In the genomic region with DNA sequence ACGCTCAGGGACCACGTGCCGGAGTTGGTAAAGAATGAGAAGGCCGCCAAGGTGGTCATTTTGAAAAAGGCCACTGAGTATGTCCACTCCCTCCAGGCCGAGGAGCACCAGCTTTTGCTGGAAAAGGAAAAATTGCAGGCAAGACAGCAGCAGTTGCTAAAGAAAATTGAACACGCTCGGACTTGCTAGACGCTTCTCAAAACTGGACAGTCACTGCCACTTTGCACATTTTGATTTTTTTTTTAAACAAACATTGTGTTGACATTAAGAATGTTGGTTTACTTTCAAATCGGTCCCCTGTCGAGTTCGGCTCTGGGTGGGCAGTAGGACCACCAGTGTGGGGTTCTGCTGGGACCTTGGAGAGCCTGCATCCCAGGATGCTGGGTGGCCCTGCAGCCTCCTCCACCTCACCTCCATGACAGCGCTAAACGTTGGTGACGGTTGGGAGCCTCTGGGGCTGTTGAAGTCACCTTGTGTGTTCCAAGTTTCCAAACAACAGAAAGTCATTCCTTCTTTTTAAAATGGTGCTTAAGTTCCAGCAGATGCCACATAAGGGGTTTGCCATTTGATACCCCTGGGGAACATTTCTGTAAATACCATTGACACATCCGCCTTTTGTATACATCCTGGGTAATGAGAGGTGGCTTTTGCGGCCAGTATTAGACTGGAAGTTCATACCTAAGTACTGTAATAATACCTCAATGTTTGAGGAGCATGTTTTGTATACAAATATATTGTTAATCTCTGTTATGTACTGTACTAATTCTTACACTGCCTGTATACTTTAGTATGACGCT, we compare ENCODE assay signal across 17 cellular contexts. TPM values are rescaled to one million over a fixed set of nuclear protein-coding genes. Genes with fewer than 3 reads are reported as not detected.
DNase-seq lines count a peak whose midpoint lies in the region; ATAC-seq and TF ChIP-seq lines count a peak whose summit lies in the region.
"Had no signal": no experiment of that assay in that cellular context is flagged by ENCODE, and none has a peak within 500 bp of the region (broad histone marks: within the 10 kb centered on the region; RNA-seq: fewer than 3 reads in every experiment).

No MANE protein-coding gene starts in this region.

- peaks cover 5% of the 10 kb centered on the region for H3K36me3 ChIP-seq in Caco-2 (ENCODE audit: control insufficient read depth, insufficient read depth, low read length)
- peaks cover 10% of the 10 kb centered on the region for H3K36me3 ChIP-seq in A673 (ENCODE audit: insufficient read depth, low read length, poor library complexity, severe bottlenecking)
- H3K36me3 ChIP-seq: Peyer's patch had no signal

- H3K27me3 ChIP-seq in Caco-2 (replicated peaks; ENCODE audit: control insufficient read depth, insufficient read depth, low read length) (no peaks in the 10 kb centered on the region), A673 (replicated peaks; ENCODE audit: insufficient read depth, low read depth, low read length, poor library complexity) (no peaks in the 10 kb centered on the region), foreskin keratinocyte (peaks cover 34% of the 10 kb centered on the region)

- intact Hi-C loops in Caco-2 (cut with micrococcal nuclease; ENCODE audit: unreplicated experiment) = no loop called here
- intact Hi-C loops in A673 (cut with micrococcal nuclease; ENCODE audit: unreplicated experiment) = loop anchor here (10.0 kb wide), 1 partner anchor 279 kb away; no protein-coding TSS in a partner anchor

- POLR2A ChIA-PET in Caco-2 (lab: Charles Lee) (no interaction called here), WTC11 (lab: Charles Lee) (no interaction called here), A673 (lab: Charles Lee; ENCODE audit: low non-redundant PET) (no interaction called here)

- H3K27ac ChIP-seq in A673 (ENCODE audit: low read depth, low read length, poor library complexity, severe bottlenecking) (no peak overlapping the region), foreskin keratinocyte (no peak overlapping the region)
- H3K27ac ChIP-seq: Peyer's patch had no signal

- no peaks in the 10 kb centered on the region for H3K9me3 ChIP-seq in Caco-2
- no peaks in the 10 kb centered on the region for H3K9me3 ChIP-seq in A673 (ENCODE audit: low read depth, low read length, poor library complexity, severe bottlenecking)
- H3K9me3 ChIP-seq: Peyer's patch, SK-N-SH had no signal

- H3K4me1 ChIP-seq in Caco-2 (peaks cover 13% of the 10 kb centered on the region), A673 (ENCODE audit: insufficient read depth, low read length, poor library complexity, severe bottlenecking) (peaks cover 19% of the 10 kb centered on the region), foreskin keratinocyte (no peaks in the 10 kb centered on the region)

- TF ChIP-seq CTCF in Caco-2 (IDR thresholded peaks at IDR 0.05; ENCODE audit: insufficient read depth in 1 of 2, low read depth in 1 of 2, low read length in 1 of 2, severe bottlenecking in 1 of 2, unreplicated experiment in 1 of 2) = no peak
- no peak for TF ChIP-seq CTCF in WTC11 (IDR thresholded peaks at IDR 0.05)
- TF ChIP-seq CTCF in A673 (conservative IDR thresholded peaks at IDR 0.05; ENCODE audit: low read depth, low read length) = no peak
- no peak for TF ChIP-seq CTCF in foreskin keratinocyte (conservative IDR thresholded peaks at IDR 0.05)

- H3K4me3 Mint-ChIP-seq in Caco-2 (ENCODE audit: unreplicated experiment) (no peak overlapping the region), WTC11 (peak overlapping the region; percentile 7; the same call in 1 of the 2 replicates)

- DNase-seq in Caco-2 = peak in 1 of 2 experiments; percentile 10
- peak; percentile 49 for DNase-seq in H4 (ENCODE audit: low spot score)
- no peak for DNase-seq in WTC11 (ENCODE audit: low spot score)
- peak; percentile 57 for DNase-seq in mesenteric fat pad (ENCODE audit: low spot score)
- no peak for DNase-seq in A673 (ENCODE audit: low spot score)
- no peak for DNase-seq in left lobe of liver (ENCODE audit: low spot score)
- no peak for DNase-seq in foreskin keratinocyte
- DNase-seq: AML-193, GF-D8, Kasumi-1, NCI-H1105, NCI-H1694 treated with DMSO at 0.1 percent for 48 hours, NCI-H345, NCI-H526 treated with DMSO at 0.1 percent for 48 hours, Peyer's patch, SK-N-SH had no signal

- peaks cover 23% of the 10 kb centered on the region for H3K4me1 Mint-ChIP-seq in Caco-2 (ENCODE audit: low read depth, unreplicated experiment)
- peaks cover 57% of the 10 kb centered on the region for H3K4me1 Mint-ChIP-seq in WTC11

- ATAC-seq in WTC11 (no peak), left lobe of liver (no peak), foreskin keratinocyte (no peak)

- H3K9me3 Mint-ChIP-seq in Caco-2 (ENCODE audit: unreplicated experiment) (no peaks in the 10 kb centered on the region), WTC11 (no peaks in the 10 kb centered on the region)

- peaks cover 54% of the 10 kb centered on the region for H3K36me3 Mint-ChIP-seq in Caco-2 (ENCODE audit: insufficient read depth, unreplicated experiment)
- H3K36me3 Mint-ChIP-seq in WTC11 = peaks cover 60% of the 10 kb centered on the region
- H3K36me3 Mint-ChIP-seq: CD14-positive monocyte had no signal

- H3K27ac Mint-ChIP-seq in Caco-2 (ENCODE audit: unreplicated experiment) (no peak overlapping the region), WTC11 (no peak overlapping the region)
- H3K27ac Mint-ChIP-seq: CD14-positive monocyte had no signal

- TSS peak; percentile 3 for BruUV-seq in Caco-2 (replicated peaks; lab: Mats Ljungman, UMichigan)
- BruUV-seq in A673 (replicated peaks; lab: Mats Ljungman, UMichigan) = no TSS peak

- CTCF ChIA-PET in Caco-2 (lab: Charles Lee) (no interaction called here), WTC11 (lab: Charles Lee) (no interaction called here), A673 (lab: Charles Lee) (no interaction called here)

- H3K4me3 ChIP-seq in Caco-2 (ENCODE audit: low read depth, low read length) = no peak overlapping the region
- H3K4me3 ChIP-seq in A673 (ENCODE audit: low read depth, low read length, poor library complexity, severe bottlenecking) = no peak overlapping the region
- H3K4me3 ChIP-seq: Peyer's patch had no signal

- no peaks in the 10 kb centered on the region for H3K27me3 Mint-ChIP-seq in Caco-2 (ENCODE audit: insufficient read depth, unreplicated experiment)
- H3K27me3 Mint-ChIP-seq in WTC11 (ENCODE audit: low read depth) = no peaks in the 10 kb centered on the region; the same call in 1 of the 2 replicates

TF ChIP-seq in WTC11, 78 proteins besides CTCF, POLR2A, EP300 and RAD21 (continues in another document):
- TF ChIP-seq SMAD4 (CRISPR knock-in tag; IDR thresholded peaks at IDR 0.05) = no peak
- TF ChIP-seq RELA (CRISPR knock-in tag; IDR thresholded peaks at IDR 0.05; ENCODE audit: borderline replicate concordance) = no peak
- no peak for TF ChIP-seq NR2C2 (CRISPR knock-in tag; IDR thresholded peaks at IDR 0.05)
- TF ChIP-seq, protein P1, sequence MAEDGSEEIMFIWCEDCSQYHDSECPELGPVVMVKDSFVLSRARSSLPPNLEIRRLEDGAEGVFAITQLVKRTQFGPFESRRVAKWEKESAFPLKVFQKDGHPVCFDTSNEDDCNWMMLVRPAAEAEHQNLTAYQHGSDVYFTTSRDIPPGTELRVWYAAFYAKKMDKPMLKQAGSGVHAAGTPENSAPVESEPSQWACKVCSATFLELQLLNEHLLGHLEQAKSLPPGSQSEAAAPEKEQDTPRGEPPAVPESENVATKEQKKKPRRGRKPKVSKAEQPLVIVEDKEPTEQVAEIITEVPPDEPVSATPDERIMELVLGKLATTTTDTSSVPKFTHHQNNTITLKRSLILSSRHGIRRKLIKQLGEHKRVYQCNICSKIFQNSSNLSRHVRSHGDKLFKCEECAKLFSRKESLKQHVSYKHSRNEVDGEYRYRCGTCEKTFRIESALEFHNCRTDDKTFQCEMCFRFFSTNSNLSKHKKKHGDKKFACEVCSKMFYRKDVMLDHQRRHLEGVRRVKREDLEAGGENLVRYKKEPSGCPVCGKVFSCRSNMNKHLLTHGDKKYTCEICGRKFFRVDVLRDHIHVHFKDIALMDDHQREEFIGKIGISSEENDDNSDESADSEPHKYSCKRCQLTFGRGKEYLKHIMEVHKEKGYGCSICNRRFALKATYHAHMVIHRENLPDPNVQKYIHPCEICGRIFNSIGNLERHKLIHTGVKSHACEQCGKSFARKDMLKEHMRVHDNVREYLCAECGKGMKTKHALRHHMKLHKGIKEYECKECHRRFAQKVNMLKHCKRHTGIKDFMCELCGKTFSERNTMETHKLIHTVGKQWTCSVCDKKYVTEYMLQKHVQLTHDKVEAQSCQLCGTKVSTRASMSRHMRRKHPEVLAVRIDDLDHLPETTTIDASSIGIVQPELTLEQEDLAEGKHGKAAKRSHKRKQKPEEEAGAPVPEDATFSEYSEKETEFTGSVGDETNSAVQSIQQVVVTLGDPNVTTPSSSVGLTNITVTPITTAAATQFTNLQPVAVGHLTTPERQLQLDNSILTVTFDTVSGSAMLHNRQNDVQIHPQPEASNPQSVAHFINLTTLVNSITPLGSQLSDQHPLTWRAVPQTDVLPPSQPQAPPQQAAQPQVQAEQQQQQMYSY (CRISPR knock-in tag; IDR thresholded peaks at IDR 0.05) = no peak
- TF ChIP-seq SP1 (CRISPR knock-in tag; conservative IDR thresholded peaks at IDR 0.05) = no peak
- TF ChIP-seq GTF2I (CRISPR knock-in tag; conservative IDR thresholded peaks at IDR 0.05) = no peak
- no peak for TF ChIP-seq KAT7 (CRISPR knock-in tag; IDR thresholded peaks at IDR 0.05; ENCODE audit: borderline replicate concordance)
- TF ChIP-seq FOXJ3 (CRISPR knock-in tag; IDR thresholded peaks at IDR 0.05; ENCODE audit: borderline replicate concordance) = no peak

RNA-seq across cellular contexts. Expression of a gene that starts 5.8 kb away (rescaled TPM):
- 46.6 and 54.4 TPM in 2 replicates for total RNA-seq in Caco-2 (2022)
- 0.66 TPM in 1 of 2 replicates, not detected in the other for total RNA-seq in H4 (2014; rRNA removed; shearing (Covaris generic))
- 68.3 to 77.5 TPM (median 75.3 TPM) in 3 replicates for total RNA-seq in WTC11 (2021)
- total RNA-seq in mesenteric fat pad = 0.29 TPM
- total RNA-seq in A673 (2021) = 2.8 and 3.4 TPM in 2 replicates
- 0.73 TPM for total RNA-seq in left lobe of liver
- 0.10 TPM in 1 of 2 replicates, not detected in the other for total RNA-seq in foreskin keratinocyte
- 0.03 and 0.19 TPM in 2 replicates for polyA plus RNA-seq in foreskin keratinocyte
- polyA plus RNA-seq: CD14-positive monocyte had no signal

Comparison
In these comparisons a context has a peak if more than half of its experiments do, and no peak if none do; other contexts are left out.
1. DNase-seq: peak in H4 (single experiment) and mesenteric fat pad (single experiment); none in WTC11 (single experiment), A673 (single experiment), left lobe of liver (single experiment) and foreskin keratinocyte (0 of 2).
2. RNA of a gene that starts 5.8 kb away (total RNA-seq): 68.3 to 77.5 TPM in WTC11 and 46.6 to 54.4 TPM in Caco-2; 2.8 to 3.4 TPM in A673, 0.73 TPM in left lobe of liver (single experiment), 0.29 TPM in mesenteric fat pad (single experiment), 0.66 TPM in H4 and 0.10 TPM in foreskin keratinocyte; every median in the first group is over 10 times any median in the second.